ENCODE assay signal across 38 cellular contexts in the genomic region with DNA sequence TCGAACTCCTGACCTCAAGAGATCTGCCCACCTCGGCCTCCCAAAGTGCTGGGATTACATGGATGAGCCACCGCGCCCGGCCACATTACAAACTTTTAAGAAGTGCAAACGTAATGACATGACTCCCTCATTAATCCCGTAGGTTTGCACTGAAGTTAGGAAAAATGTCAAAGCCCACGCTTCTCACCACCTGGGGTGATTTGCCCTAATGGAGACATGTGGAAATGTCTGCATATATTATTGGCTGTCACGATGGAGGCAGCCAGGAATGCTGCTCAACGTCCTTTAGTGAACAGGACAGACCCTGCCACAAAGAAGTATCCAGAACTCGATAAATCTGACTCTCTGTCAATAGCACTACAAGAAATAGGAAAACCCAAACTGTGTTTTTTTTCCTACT. TPM values are rescaled to one million over a fixed set of nuclear protein-coding genes. Genes with fewer than 3 reads are reported as not detected.
"Had no signal": no experiment of that assay in that cellular context is flagged by ENCODE, and none has a peak within 500 bp of the region (broad histone marks: within the 10 kb centered on the region; RNA-seq: fewer than 3 reads in every experiment).

No MANE protein-coding gene starts in this region.

- H3K4me2 ChIP-seq: KMS-11 had no signal

- DNase-seq: Karpas-422, Kasumi-1, KG1, MG63, MM.1S, MV-4-11, NCI-H1048, NCI-H1092, NCI-H1092 treated with DMSO at 0.1 percent for 48 hours, NCI-H1105, NCI-H1105 treated with DMSO at 0.1 percent for 48 hours, NCI-H1417, NCI-H1417 treated with DMSO at 0.1 percent for 48 hours, NCI-H1436, NCI-H1436 treated with DMSO at 0.1 percent for 48 hours, NCI-H1694, NCI-H1694 treated with DMSO at 0.1 percent for 48 hours, NCI-H187, NCI-H187 treated with DMSO at 0.1 percent for 48 hours, NCI-H1930, NCI-H2029, NCI-H2029 treated with DMSO at 0.1 percent for 48 hours, NCI-H2081, NCI-H2081 treated with DMSO at 0.1 percent for 48 hours, NCI-H2107, NCI-H2171, NCI-H2171 treated with DMSO at 0.1 percent for 48 hours, NCI-H2227 treated with DMSO at 0.1 percent for 48 hours, NCI-H226, NCI-H345, NCI-H446, NCI-H446 treated with DMSO at 0.1 percent for 48 hours, NCI-H510A had no signal

- H3K27ac ChIP-seq: KMS-11 had no signal

- H3K9ac ChIP-seq: KMS-11 had no signal

- H3K36me3 ChIP-seq: MG63 had no signal

- H3K4me3 ChIP-seq: MG63 had no signal

RNA-seq across cellular contexts. Expression of gene NLRP9, which starts 21.0 kb away (rescaled TPM):
- total RNA-seq: LHCN-M2, M059J, MCF 10A, NCI-H460 had no signal

RNA-seq across cellular contexts. Expression of gene RFPL4A, which starts 41.6 kb away (rescaled TPM):
- total RNA-seq: LHCN-M2, M059J, MCF 10A, NCI-H460 had no signal

RNA-seq across cellular contexts. Expression of gene RFPL4AL1, which starts 51.7 kb away (rescaled TPM):
- total RNA-seq: LHCN-M2, M059J, MCF 10A, NCI-H460 had no signal
